ENCODE assay signal across 8 cellular contexts in genomic region chr6:52304917-52305316, GRCh38. TPM values are rescaled to one million over a fixed set of nuclear protein-coding genes. Genes with fewer than 3 reads are reported as not detected.
A peak's percentile ranks its signal among the peaks of the same experiment; 100 is the strongest.
DNase-seq lines count a peak whose midpoint lies in the region; ATAC-seq and TF ChIP-seq lines count a peak whose summit lies in the region.

No MANE protein-coding gene starts in this region.

- H3K4me3 ChIP-seq in Karpas-422 (ENCODE audit: low read length): no peak overlapping the region
- peak overlapping the region; percentile 24 for H3K4me3 ChIP-seq in osteoblast (ENCODE audit: insufficient read depth, low read length)
- H3K4me3 ChIP-seq in H7 (ENCODE audit: insufficient read depth, low read depth, low read length): no peak overlapping the region

- H3K36me3 ChIP-seq in Karpas-422 (ENCODE audit: insufficient read depth, low read length): no peaks in the 10 kb centered on the region
- no peaks in the 10 kb centered on the region for H3K36me3 ChIP-seq in osteoblast (ENCODE audit: insufficient read depth, low read length)
- no peaks in the 10 kb centered on the region for H3K36me3 ChIP-seq in H7 (replicated peaks; ENCODE audit: control insufficient read depth, insufficient read depth, low read length)

- H2AFZ ChIP-seq in Karpas-422 (ENCODE audit: low read length) (peak overlapping the region; percentile 61), osteoblast (ENCODE audit: low read length) (peak overlapping the region; percentile 56)

- H3K9me2 ChIP-seq in Karpas-422 (replicated peaks; ENCODE audit: insufficient read depth, low read length): no peaks in the 10 kb centered on the region

- H3K79me2 ChIP-seq in Karpas-422 (ENCODE audit: low read length): no peaks in the 10 kb centered on the region
- H3K79me2 ChIP-seq in osteoblast (ENCODE audit: insufficient read depth, low read length): no peaks in the 10 kb centered on the region

- H4K20me1 ChIP-seq in Karpas-422 (ENCODE audit: insufficient read depth, low read depth, low read length) (no peaks in the 10 kb centered on the region), osteoblast (ENCODE audit: insufficient read depth, low read length) (no peaks in the 10 kb centered on the region)

- H3K4me2 ChIP-seq in Karpas-422 (ENCODE audit: low read depth, low read length, poor library complexity, severe bottlenecking) (peak overlapping the region; percentile 1), osteoblast (ENCODE audit: insufficient read depth, low read length) (peak overlapping the region; percentile 55)

- 0 out of 2 replicates have a peak overlapping the region, but pooled peaks have one; percentile 19 for H3K9ac ChIP-seq in Karpas-422 (ENCODE audit: low read length)

- H3K27me3 ChIP-seq in Karpas-422 (ENCODE audit: low read length) (no peaks in the 10 kb centered on the region), osteoblast (ENCODE audit: insufficient read depth, low read length) (peaks cover 2% of the 10 kb centered on the region), H7 (ENCODE audit: control insufficient read depth, insufficient read depth, low read length) (peaks cover 7% of the 10 kb centered on the region; the same call in 1 of the 2 replicates)

- DNase-seq in Daoy (ENCODE audit: low read depth): peak; percentile 15
- no peak for DNase-seq in Karpas-422
- DNase-seq in epidermal melanocyte (ENCODE audit: insufficient read length, low spot score): peak; percentile 63
- peak; percentile 69 for DNase-seq in osteoblast (ENCODE audit: insufficient read length, low spot score, missing footprints)
- no peak for DNase-seq in H7
- DNase-seq in islet precursor cell: no peak
- no peak for DNase-seq in NCI-H1930 (lab: John Stamatoyannopoulos, UW)

- peak; percentile 57 for ATAC-seq in GM21390 (IDR thresholded peaks at IDR 0.05; ENCODE audit: unreplicated experiment)

- no peak for TF ChIP-seq CTCF in osteoblast (IDR thresholded peaks at IDR 0.05; ENCODE audit: extremely low read depth, low read depth, low read length)

- no peak overlapping the region for H3K27ac ChIP-seq in Karpas-422 (ENCODE audit: low read length)
- H3K27ac ChIP-seq in osteoblast (ENCODE audit: low read depth, low read length): no peak overlapping the region

- H3K4me1 ChIP-seq in Karpas-422 (ENCODE audit: low read length) (peaks cover 19% of the 10 kb centered on the region), osteoblast (ENCODE audit: insufficient read depth, low read length) (peaks cover 9% of the 10 kb centered on the region)

- H3K9me3 ChIP-seq in Karpas-422 (ENCODE audit: low read length) (no peaks in the 10 kb centered on the region), osteoblast (ENCODE audit: low read depth, low read length) (no peaks in the 10 kb centered on the region)

RNA-seq across cellular contexts. Expression of gene MCM3, which starts 20.4 kb away (rescaled TPM):
- 217 and 313 TPM in 2 replicates for total RNA-seq in Daoy (2014; rRNA removed; shearing (Covaris generic))
- 80.1 and 102 TPM in 2 replicates for total RNA-seq in Karpas-422 (2014; rRNA removed; shearing (Covaris generic); ENCODE audit: low replicate concordance)
- 19.2 and 19.4 TPM in 2 replicates for total RNA-seq in osteoblast
- total RNA-seq in H7 (2014; rRNA removed; shearing (Covaris generic)): 308 and 349 TPM in 2 replicates

RNA-seq across cellular contexts. Expression of gene PAQR8, which starts 57.0 kb away (rescaled TPM):
- total RNA-seq in Daoy (2014; rRNA removed; shearing (Covaris generic)): 4.1 and 4.2 TPM in 2 replicates
- total RNA-seq in Karpas-422 (2014; rRNA removed; shearing (Covaris generic); ENCODE audit: low replicate concordance): 0.29 and 1.2 TPM in 2 replicates
- 3.5 and 3.6 TPM in 2 replicates for total RNA-seq in osteoblast
- 4.6 and 6.7 TPM in 2 replicates for total RNA-seq in H7 (2014; rRNA removed; shearing (Covaris generic))

Comparison
In these comparisons a context has a peak if more than half of its experiments do, and no peak if none do; other contexts are left out.
1. DNase-seq: peak in Daoy (single experiment), epidermal melanocyte (single experiment) and osteoblast (single experiment); none in Karpas-422 (single experiment), H7 (single experiment), islet precursor cell (single experiment) and NCI-H1930 (0 of 2).